In the genomic region with DNA sequence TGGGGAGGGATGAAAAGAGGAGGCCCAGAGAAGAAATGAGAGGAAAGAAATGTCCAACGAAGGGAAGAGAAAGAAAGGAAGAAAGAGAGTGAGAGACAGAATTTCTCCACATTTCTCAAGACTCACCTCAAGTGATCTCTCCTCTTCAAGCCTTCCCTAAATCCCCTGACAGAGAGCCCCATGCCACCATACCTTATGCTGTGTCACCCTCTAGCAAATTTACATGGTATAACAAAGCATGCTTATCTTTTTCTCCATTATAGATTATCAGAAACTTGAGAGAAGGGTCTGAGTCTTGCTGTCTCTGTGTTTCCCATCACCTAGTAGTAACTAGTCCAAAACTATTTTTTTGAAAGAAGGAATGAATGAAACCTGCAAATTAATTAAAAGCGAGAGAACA, we compare ENCODE assay signal across 31 cellular contexts.
DNase-seq lines count a peak whose midpoint lies in the region; FAIRE-seq and TF ChIP-seq lines count a peak whose summit lies in the region.
"Had no signal": no experiment of that assay in that cellular context is flagged by ENCODE, and none has a peak within 500 bp of the region (broad histone marks: within the 10 kb centered on the region; RNA-seq: fewer than 3 reads in every experiment).

No MANE protein-coding gene starts in this region.

- H3K9me3 Mint-ChIP-seq in astrocyte (ENCODE audit: unreplicated experiment) = peaks cover 5% of the 10 kb centered on the region
- H3K9me3 Mint-ChIP-seq: nephron, type B pancreatic cell had no signal

- H3K27ac ChIP-seq in astrocyte (ENCODE audit: low read depth, low read length) (no peak overlapping the region), neural cell (ENCODE audit: low read length) (no peak overlapping the region), uterus (no peak overlapping the region), sigmoid colon (no peak overlapping the region)
- H3K27ac ChIP-seq: adrenal gland, body of pancreas, heart left ventricle, HL-60, ovary, PC-9, SK-N-MC had no signal

- peak; percentile 41 for DNase-seq in DMS53 (lab: John Stamatoyannopoulos, UW)
- DNase-seq in DMS53 treated with DMSO at 0.1 percent for 48 hours (lab: John Stamatoyannopoulos, UW; ENCODE audit: unreplicated experiment) = no peak
- DNase-seq in LNCaP clone FGC (ENCODE audit: low read depth) = no peak
- no peak for DNase-seq in astrocyte (ENCODE audit: low read depth)
- DNase-seq in uterus = no peak
- DNase-seq in sigmoid colon = no peak
- no peak for DNase-seq in NCI-H1105 (lab: John Stamatoyannopoulos, UW)
- DNase-seq: 8988T; activated CD4-positive, alpha-beta memory T cell treated with anti-CD3 and anti-CD28 coated beads for 36 hours; activated CD8-positive, alpha-beta memory T cell treated with anti-CD3 and anti-CD28 coated beads, Interleukin-2, amount 50 U/mL, for 48 hours; activated naive CD4-positive, alpha-beta T cell treated with anti-CD3 and anti-CD28 coated beads, Interleukin-2, amount 10 ng/mL, durations not matched to agents 7 days and 5 days; adrenal gland; body of pancreas; C1 segment of cervical spinal cord; heart left ventricle; KBM-7; MM.1S; NCI-H2081; NCI-H345; ovary; PC-9; stimulated activated naive B cell treated with anti-CD40 and anti-IgM and Interleukin-4, amounts not matched to agents 10 μg/mL and 1 μg/mL and 100 μg/mL, for 72 hours; substantia nigra had no signal

- H3K27ac Mint-ChIP-seq in astrocyte (ENCODE audit: unreplicated experiment) = peak overlapping the region; percentile 79
- H3K27ac Mint-ChIP-seq: activated CD4-positive, alpha-beta memory T cell treated with anti-CD3 and anti-CD28 coated beads for 36 hours; activated naive CD4-positive, alpha-beta T cell treated with anti-CD3 and anti-CD28 coated beads, Interleukin-2, amount 10 ng/mL, durations not matched to agents 7 days and 5 days; activated T-helper 1 cell treated with anti-CD3 and anti-CD28 coated beads, Interleukin-12 subunit alpha, Interleukin-12 subunit beta, Interleukin-2, Interleukin-4 antibody, amounts not matched to agents 30 ng/mL and 10 ng/mL and 1 ng/mL, durations not matched to agents 14 hours and 24 hours and 36 hours; nephron; stimulated activated naive B cell treated with anti-CD40 and anti-IgM and Interleukin-4, amounts not matched to agents 10 μg/mL and 1 μg/mL and 100 μg/mL, for 72 hours; type B pancreatic cell had no signal

- intact Hi-C loops in uterus (cut with DNase I; ENCODE audit: low total_unique reads) = no loop called here
- intact Hi-C loops in sigmoid colon (cut with DNase I) = no loop called here

- H3K36me3 ChIP-seq in astrocyte (ENCODE audit: insufficient read depth, low read length) = no peaks in the 10 kb centered on the region
- no peaks in the 10 kb centered on the region for H3K36me3 ChIP-seq in neural cell (ENCODE audit: insufficient read depth, low read length)
- H3K36me3 ChIP-seq in uterus = no peaks in the 10 kb centered on the region
- no peaks in the 10 kb centered on the region for H3K36me3 ChIP-seq in sigmoid colon
- H3K36me3 ChIP-seq: adrenal gland, heart left ventricle, ovary had no signal

- H3K27me3 ChIP-seq in astrocyte (ENCODE audit: insufficient read depth, low read length) (no peaks in the 10 kb centered on the region), neural cell (ENCODE audit: insufficient read depth, low read depth, low read length) (no peaks in the 10 kb centered on the region), uterus (no peaks in the 10 kb centered on the region), sigmoid colon (no peaks in the 10 kb centered on the region)
- H3K27me3 ChIP-seq: adrenal gland, body of pancreas, heart left ventricle, ovary had no signal

- no peak for TF ChIP-seq POLR2A in uterus (IDR thresholded peaks at IDR 0.05)
- TF ChIP-seq POLR2A in sigmoid colon (IDR thresholded peaks at IDR 0.05) = no peak

- no peaks in the 10 kb centered on the region for H3F3A ChIP-seq in neural cell (ENCODE audit: insufficient read depth, low read length, poor library complexity, severe bottlenecking)

- no peaks in the 10 kb centered on the region for H3K27me3 Mint-ChIP-seq in astrocyte (ENCODE audit: low read depth, unreplicated experiment)
- H3K27me3 Mint-ChIP-seq: activated CD4-positive, alpha-beta memory T cell treated with anti-CD3 and anti-CD28 coated beads for 36 hours; activated naive CD4-positive, alpha-beta T cell treated with anti-CD3 and anti-CD28 coated beads, Interleukin-2, amount 10 ng/mL, durations not matched to agents 7 days and 5 days; central memory CD8-positive, alpha-beta T cell; stimulated activated naive B cell treated with anti-CD40 and anti-IgM and Interleukin-4, amounts not matched to agents 10 μg/mL and 1 μg/mL and 100 μg/mL, for 72 hours had no signal

- H3K4me2 ChIP-seq in astrocyte (ENCODE audit: low read length) (no peak overlapping the region), neural cell (ENCODE audit: low read length) (no peak overlapping the region)
- H3K4me2 ChIP-seq: PC-9 had no signal

- TF ChIP-seq EP300 in neural cell (conservative IDR thresholded peaks at IDR 0.05; ENCODE audit: poor library complexity, severe bottlenecking) (no peak), sigmoid colon (IDR thresholded peaks at IDR 0.05) (no peak)

- H3K4me1 Mint-ChIP-seq in astrocyte (ENCODE audit: low read depth, unreplicated experiment) = peaks cover 30% of the 10 kb centered on the region
- H3K4me1 Mint-ChIP-seq: activated naive CD4-positive, alpha-beta T cell treated with anti-CD3 and anti-CD28 coated beads, Interleukin-2, amount 10 ng/mL, durations not matched to agents 7 days and 5 days; central memory CD8-positive, alpha-beta T cell; nephron; stimulated activated naive B cell treated with anti-CD40 and anti-IgM and Interleukin-4, amounts not matched to agents 10 μg/mL and 1 μg/mL and 100 μg/mL, for 72 hours had no signal

- H3K4me3 Mint-ChIP-seq in astrocyte (ENCODE audit: unreplicated experiment) = no peak overlapping the region
- H3K4me3 Mint-ChIP-seq: activated CD4-positive, alpha-beta memory T cell treated with anti-CD3 and anti-CD28 coated beads for 36 hours; activated naive CD4-positive, alpha-beta T cell treated with anti-CD3 and anti-CD28 coated beads, Interleukin-2, amount 10 ng/mL, durations not matched to agents 7 days and 5 days; activated T-helper 1 cell treated with anti-CD3 and anti-CD28 coated beads, Interleukin-12 subunit alpha, Interleukin-12 subunit beta, Interleukin-2, Interleukin-4 antibody, amounts not matched to agents 30 ng/mL and 10 ng/mL and 1 ng/mL, durations not matched to agents 14 hours and 24 hours and 36 hours; central memory CD8-positive, alpha-beta T cell; nephron; stimulated activated naive B cell treated with anti-CD40 and anti-IgM and Interleukin-4, amounts not matched to agents 10 μg/mL and 1 μg/mL and 100 μg/mL, for 72 hours; type B pancreatic cell had no signal

- H3K9me3 ChIP-seq in astrocyte (ENCODE audit: insufficient read depth, low read depth, low read length) (no peaks in the 10 kb centered on the region), neural cell (ENCODE audit: low read length) (no peaks in the 10 kb centered on the region), uterus (no peaks in the 10 kb centered on the region), sigmoid colon (no peaks in the 10 kb centered on the region)
- H3K9me3 ChIP-seq: adrenal gland, ovary had no signal

- H3K9ac ChIP-seq in astrocyte (ENCODE audit: low read length) (no peak overlapping the region), neural cell (ENCODE audit: low read length) (no peak overlapping the region)

- H3K4me3 ChIP-seq in LNCaP clone FGC (ENCODE audit: low read depth, low read length) (no peak overlapping the region), astrocyte (ENCODE audit: insufficient read depth, low read depth, low read length) (no peak overlapping the region), neural cell (ENCODE audit: low read length) (no peak overlapping the region), uterus (no peak overlapping the region), sigmoid colon (no peak overlapping the region)
- H3K4me3 ChIP-seq: adrenal gland, body of pancreas, heart left ventricle, lung, ovary, PC-9, SK-N-MC had no signal

- H4K20me1 ChIP-seq in astrocyte (ENCODE audit: insufficient read depth, low read length) (no peaks in the 10 kb centered on the region), neural cell (ENCODE audit: insufficient read depth) (no peaks in the 10 kb centered on the region)

- 78 to 90% methylated on average over 2 of the region's 2 CpGs for WGBS in sigmoid colon, 2 donors

- peak; percentile 21 for TF ChIP-seq RAD21 in neural cell (conservative IDR thresholded peaks at IDR 0.05)

- no peak overlapping the region for H2AFZ ChIP-seq in astrocyte (ENCODE audit: low read depth, low read length)
- no peak overlapping the region for H2AFZ ChIP-seq in neural cell (ENCODE audit: low read depth, low read length)
- H2AFZ ChIP-seq: PC-9 had no signal

- H3K36me3 Mint-ChIP-seq in astrocyte (ENCODE audit: low read depth, unreplicated experiment) = no peaks in the 10 kb centered on the region
- H3K36me3 Mint-ChIP-seq: activated CD4-positive, alpha-beta memory T cell treated with anti-CD3 and anti-CD28 coated beads for 36 hours; activated naive CD4-positive, alpha-beta T cell treated with anti-CD3 and anti-CD28 coated beads, Interleukin-2, amount 10 ng/mL, durations not matched to agents 7 days and 5 days; stimulated activated naive B cell treated with anti-CD40 and anti-IgM and Interleukin-4, amounts not matched to agents 10 μg/mL and 1 μg/mL and 100 μg/mL, for 72 hours; type B pancreatic cell had no signal

- no peaks in the 10 kb centered on the region for H3K9me2 ChIP-seq in neural cell (ENCODE audit: insufficient read depth, low read length)

- no peak for FAIRE-seq in astrocyte (lab: Jason Lieb, UNC)

- H3K4me1 ChIP-seq in astrocyte (ENCODE audit: insufficient read depth, low read length) = no peaks in the 10 kb centered on the region
- H3K4me1 ChIP-seq in uterus = no peaks in the 10 kb centered on the region
- H3K4me1 ChIP-seq in sigmoid colon = no peaks in the 10 kb centered on the region
- H3K4me1 ChIP-seq: adrenal gland, heart left ventricle had no signal

- TF ChIP-seq CTCF in LNCaP clone FGC (IDR thresholded peaks at IDR 0.05; ENCODE audit: control insufficient read depth, extremely low read depth, insufficient read depth) (peak; percentile 32), astrocyte (IDR thresholded peaks at IDR 0.05; ENCODE audit: insufficient read depth, low read depth, low read length) (no peak), neural cell (IDR thresholded peaks at IDR 0.05; ENCODE audit: poor library complexity, severe bottlenecking) (no peak), uterus (IDR thresholded peaks at IDR 0.05) (no peak), sigmoid colon (IDR thresholded peaks at IDR 0.05) (no peak)

- H3K79me2 ChIP-seq in astrocyte (ENCODE audit: insufficient read depth, low read length) = no peaks in the 10 kb centered on the region
- H3K79me2 ChIP-seq in neural cell (replicated peaks; ENCODE audit: insufficient read depth, low read length) = no peaks in the 10 kb centered on the region

TF ChIP-seq in neural cell, 6 proteins besides CTCF, POLR2A, EP300 and RAD21 (continues in another document):
- TF ChIP-seq TAF1 (IDR thresholded peaks at IDR 0.05; ENCODE audit: low read depth) = no peak
- TF ChIP-seq MXI1 (conservative IDR thresholded peaks at IDR 0.05; ENCODE audit: poor library complexity, severe bottlenecking) = no peak
- TF ChIP-seq SMC3 (conservative IDR thresholded peaks at IDR 0.05; ENCODE audit: poor library complexity) = no peak
- TF ChIP-seq POLR2AphosphoS5 (IDR thresholded peaks at IDR 0.05) = no peak
